12 cellular contexts compared by ENCODE assay signal in the genomic region with DNA sequence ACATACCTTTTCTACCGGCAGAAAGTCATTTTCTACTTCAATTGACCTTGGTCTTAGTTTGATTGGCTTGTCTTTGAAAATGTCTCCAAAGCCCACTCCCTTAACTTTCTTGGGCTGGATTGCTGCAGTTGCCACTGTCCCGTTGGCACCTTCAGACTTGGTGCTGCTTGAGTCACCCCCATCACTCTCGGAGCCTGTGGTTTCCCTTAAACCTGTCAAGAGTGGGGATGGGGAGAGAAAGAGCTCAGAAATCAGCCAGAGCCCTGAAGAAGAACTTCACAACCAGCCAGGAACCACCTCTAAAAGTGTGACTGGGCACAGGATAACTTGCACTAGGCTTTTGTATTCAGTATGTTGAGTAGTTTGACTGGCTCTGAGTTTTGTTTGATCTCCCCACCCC.
DNase-seq lines count a peak whose midpoint lies in the region; ATAC-seq lines count a peak whose summit lies in the region.
"Had no signal": no experiment of that assay in that cellular context is flagged by ENCODE, and none has a peak within 500 bp of the region (broad histone marks: within the 10 kb centered on the region; RNA-seq: fewer than 3 reads in every experiment).

No MANE protein-coding gene starts in this region.

- H3K4me3 Mint-ChIP-seq in central memory CD8-positive, alpha-beta T cell: peak overlapping the region; percentile 52
- H3K4me3 Mint-ChIP-seq: neural crest cell had no signal

- peak; percentile 16 for DNase-seq in Jurkat, Clone E6-1 (ENCODE audit: low read depth, low spot score)
- peak; percentile 1 to 18 for DNase-seq in activated CD4-positive, alpha-beta T cell treated with anti-CD3 and anti-CD28 coated beads for 4 hours
- DNase-seq in central memory CD8-positive, alpha-beta T cell (ENCODE audit: low spot score in 2 of 2): peak in 1 of 2 donors; percentile 11
- DNase-seq in stimulated activated CD4-positive, alpha-beta T cell treated with anti-CD3 and anti-CD28 coated beads, TNF-alpha, amount 100 ng/mL, for 48 hours (ENCODE audit: low read depth in 3 of 3): peak in 2 of 3 donors; percentile 3 to 8
- DNase-seq in GOT3 (lab: John Stamatoyannopoulos, UW) (no peak), AG08395 (ENCODE audit: low spot score) (no peak)
- DNase-seq: adrenal gland, EL, MM.1S, NCI-H82 had no signal

- H3K27me3 Mint-ChIP-seq in central memory CD8-positive, alpha-beta T cell: no peaks in the 10 kb centered on the region

- H3K4me3 ChIP-seq in Jurkat, Clone E6-1 (ENCODE audit: low read length): no peak overlapping the region
- H3K4me3 ChIP-seq: adrenal gland had no signal

- peak; percentile 31 for ATAC-seq in central memory CD8-positive, alpha-beta T cell (replicated peaks; ENCODE audit: extremely low read depth, poor library complexity, severe bottlenecking)
- no peak for ATAC-seq in GM21447 (IDR thresholded peaks at IDR 0.05; ENCODE audit: unreplicated experiment)

- peaks cover 62% of the 10 kb centered on the region for H3K4me1 Mint-ChIP-seq in central memory CD8-positive, alpha-beta T cell

- H3K9me3 Mint-ChIP-seq in central memory CD8-positive, alpha-beta T cell: no peaks in the 10 kb centered on the region

- H3K27ac Mint-ChIP-seq in central memory CD8-positive, alpha-beta T cell (ENCODE audit: low read depth): peak overlapping the region; percentile 96

- peaks cover 26% of the 10 kb centered on the region for H3K36me3 Mint-ChIP-seq in central memory CD8-positive, alpha-beta T cell (ENCODE audit: insufficient read depth)

Comparison
In these comparisons a context has a peak if more than half of its experiments do, and no peak if none do; other contexts are left out.
1. DNase-seq: peak in Jurkat, Clone E6-1 (single experiment), activated CD4-positive, alpha-beta T cell treated with anti-CD3 and anti-CD28 coated beads for 4 hours (2 of 2) and stimulated activated CD4-positive, alpha-beta T cell treated with anti-CD3 and anti-CD28 coated beads, TNF-alpha, amount 100 ng/mL, for 48 hours (2 of 3); none in GOT3 (single experiment) and AG08395 (single experiment).